Comparison of ENCODE assay signal across 18 cellular contexts in genomic region chr11:15178214-15178613, GRCh38.
DNase-seq lines count a peak whose midpoint lies in the region; TF ChIP-seq lines count a peak whose summit lies in the region.
"Had no signal": no experiment of that assay in that cellular context is flagged by ENCODE, and none has a peak within 500 bp of the region (broad histone marks: within the 10 kb centered on the region; RNA-seq: fewer than 3 reads in every experiment).

No MANE protein-coding gene starts in this region.

- H3K27ac ChIP-seq in esophagus muscularis mucosa (replicated peaks in 1 of 4) (no peak overlapping the region), neutrophil (peak overlapping the region; percentile 6)
- H3K27ac ChIP-seq: 22Rv1; BLaER1 treated with 17β-estradiol and CSF1 and Interleukin-3, amounts not matched to agents 10 nM and 100 nM had no signal

- TF ChIP-seq CTCF in AG10803 (conservative IDR thresholded peaks at IDR 0.05; ENCODE audit: low read length): no peak
- TF ChIP-seq CTCF in esophagus muscularis mucosa (IDR thresholded peaks at IDR 0.05): no peak
- no peak for TF ChIP-seq CTCF in neutrophil (IDR thresholded peaks at IDR 0.05)

- TF ChIP-seq EP300 in esophagus muscularis mucosa (IDR thresholded peaks at IDR 0.05): no peak

- H3K27me3 ChIP-seq in esophagus muscularis mucosa (no peaks in the 10 kb centered on the region), neutrophil (no peaks in the 10 kb centered on the region), HAP-1 (ENCODE audit: low read depth) (no peaks in the 10 kb centered on the region)
- H3K27me3 ChIP-seq: BE2C; BLaER1 treated with 17β-estradiol and CSF1 and Interleukin-3, amounts not matched to agents 10 nM and 100 nM had no signal

- in situ Hi-C loops in HAP-1 (cut with MboI; ENCODE audit: low sequenced_read_pairs): no loop called here

- H3K9me3 ChIP-seq in esophagus muscularis mucosa: no peaks in the 10 kb centered on the region
- H3K9me3 ChIP-seq in neutrophil: no peaks in the 10 kb centered on the region
- H3K9me3 ChIP-seq in HAP-1: no peaks in the 10 kb centered on the region
- H3K9me3 ChIP-seq: BE2C; BLaER1 treated with 17β-estradiol and CSF1 and Interleukin-3, amounts not matched to agents 10 nM and 100 nM had no signal

- DNase-seq in AG10803 (ENCODE audit: low read depth) (peak; percentile 27), esophagus muscularis mucosa (ENCODE audit: extremely low spot score) (peak; percentile 68), HAP-1 (ENCODE audit: low spot score in 2 of 2) (no peak), SHP77 treated with DMSO at 0.1 percent for 48 hours (lab: John Stamatoyannopoulos, UW) (no peak), medulla oblongata (ENCODE audit: extremely low spot score) (no peak)
- DNase-seq: AML-193; BE2C; CD4-positive, alpha-beta T cell; CD8-positive, alpha-beta memory T cell; DMS 273 treated with DMSO at 0.1 percent for 48 hours; DMS79 treated with DMSO at 0.1 percent for 48 hours; GF-D8; H9; HFFc6 had no signal

- H3K4me1 ChIP-seq in esophagus muscularis mucosa (no peaks in the 10 kb centered on the region), neutrophil (ENCODE audit: control insufficient read depth in 1 of 2, insufficient read depth in 1 of 2, low read depth in 1 of 2, low read length in 1 of 2) (peaks cover 35 to 52% of the 10 kb centered on the region in 2 experiments), HAP-1 (no peaks in the 10 kb centered on the region)
- H3K4me1 ChIP-seq: BE2C had no signal

- WGBS in esophagus muscularis mucosa: 83% methylated on average over 3 of the region's 3 CpGs

- no peak for TF ChIP-seq POLR2A in esophagus muscularis mucosa (IDR thresholded peaks at IDR 0.05; ENCODE audit: low read depth)

- intact Hi-C loops in esophagus muscularis mucosa (cut with DNase I): no loop called here

- H3K36me3 ChIP-seq in esophagus muscularis mucosa (no peaks in the 10 kb centered on the region), neutrophil (no peaks in the 10 kb centered on the region), HAP-1 (replicated peaks) (no peaks in the 10 kb centered on the region)
- H3K36me3 ChIP-seq: BE2C; BLaER1 treated with 17β-estradiol and CSF1 and Interleukin-3, amounts not matched to agents 10 nM and 100 nM had no signal

- H3K4me3 ChIP-seq in AG10803 (ENCODE audit: low read length): no peak overlapping the region
- no peak overlapping the region for H3K4me3 ChIP-seq in esophagus muscularis mucosa
- H3K4me3 ChIP-seq in neutrophil (ENCODE audit: low read depth in 1 of 2, low read length in 1 of 2): no peak overlapping the region
- H3K4me3 ChIP-seq in HAP-1: no peak overlapping the region
- H3K4me3 ChIP-seq: BLaER1 treated with 17β-estradiol and CSF1 and Interleukin-3, amounts not matched to agents 10 nM and 100 nM; GM23338 had no signal

Comparison
In these comparisons a context has a peak if more than half of its experiments do, and no peak if none do; other contexts are left out.
1. DNase-seq: peak in AG10803 (single experiment) and esophagus muscularis mucosa (single experiment); none in HAP-1 (0 of 2), SHP77 treated with DMSO at 0.1 percent for 48 hours (single experiment) and medulla oblongata (single experiment).